ENCODE assay signal across 2 cellular contexts in the genomic region with DNA sequence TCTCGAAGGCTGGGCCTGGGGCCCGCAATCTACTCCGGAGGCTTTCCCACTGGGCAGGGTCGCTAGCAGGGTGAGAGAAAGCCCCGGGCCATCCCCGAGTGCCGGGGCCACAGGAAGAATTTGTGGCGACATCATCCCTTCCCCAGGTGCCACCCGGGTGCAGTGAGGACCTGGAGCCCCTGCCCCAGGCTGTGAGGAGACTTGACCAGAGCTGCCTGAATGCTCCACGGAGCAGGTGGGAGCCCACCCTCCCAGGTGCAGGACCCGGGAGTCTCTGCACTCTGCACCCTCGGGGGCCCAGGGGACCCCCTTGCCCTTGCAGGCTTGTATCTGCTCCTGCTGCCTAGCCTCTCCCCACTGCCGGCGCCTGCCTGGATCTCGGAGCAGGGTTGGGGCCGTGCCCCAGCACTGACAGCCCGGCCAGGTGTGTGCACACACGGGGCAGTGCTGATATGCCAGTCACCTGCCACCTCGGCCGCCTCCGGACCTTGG.
A peak's percentile ranks its signal among the peaks of the same experiment; 100 is the strongest.
TF ChIP-seq lines count a peak whose summit lies in the region.

No MANE protein-coding gene starts in this region.

TF ChIP-seq in HEK293, 187 proteins besides CTCF, POLR2A, EP300 and RAD21 (continued from another document and continues in another):
- TF ChIP-seq, protein P1, sequence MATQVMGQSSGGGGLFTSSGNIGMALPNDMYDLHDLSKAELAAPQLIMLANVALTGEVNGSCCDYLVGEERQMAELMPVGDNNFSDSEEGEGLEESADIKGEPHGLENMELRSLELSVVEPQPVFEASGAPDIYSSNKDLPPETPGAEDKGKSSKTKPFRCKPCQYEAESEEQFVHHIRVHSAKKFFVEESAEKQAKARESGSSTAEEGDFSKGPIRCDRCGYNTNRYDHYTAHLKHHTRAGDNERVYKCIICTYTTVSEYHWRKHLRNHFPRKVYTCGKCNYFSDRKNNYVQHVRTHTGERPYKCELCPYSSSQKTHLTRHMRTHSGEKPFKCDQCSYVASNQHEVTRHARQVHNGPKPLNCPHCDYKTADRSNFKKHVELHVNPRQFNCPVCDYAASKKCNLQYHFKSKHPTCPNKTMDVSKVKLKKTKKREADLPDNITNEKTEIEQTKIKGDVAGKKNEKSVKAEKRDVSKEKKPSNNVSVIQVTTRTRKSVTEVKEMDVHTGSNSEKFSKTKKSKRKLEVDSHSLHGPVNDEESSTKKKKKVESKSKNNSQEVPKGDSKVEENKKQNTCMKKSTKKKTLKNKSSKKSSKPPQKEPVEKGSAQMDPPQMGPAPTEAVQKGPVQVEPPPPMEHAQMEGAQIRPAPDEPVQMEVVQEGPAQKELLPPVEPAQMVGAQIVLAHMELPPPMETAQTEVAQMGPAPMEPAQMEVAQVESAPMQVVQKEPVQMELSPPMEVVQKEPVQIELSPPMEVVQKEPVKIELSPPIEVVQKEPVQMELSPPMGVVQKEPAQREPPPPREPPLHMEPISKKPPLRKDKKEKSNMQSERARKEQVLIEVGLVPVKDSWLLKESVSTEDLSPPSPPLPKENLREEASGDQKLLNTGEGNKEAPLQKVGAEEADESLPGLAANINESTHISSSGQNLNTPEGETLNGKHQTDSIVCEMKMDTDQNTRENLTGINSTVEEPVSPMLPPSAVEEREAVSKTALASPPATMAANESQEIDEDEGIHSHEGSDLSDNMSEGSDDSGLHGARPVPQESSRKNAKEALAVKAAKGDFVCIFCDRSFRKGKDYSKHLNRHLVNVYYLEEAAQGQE (tag by site-specific recombination; IDR thresholded peaks at IDR 0.05), result no peak
- no peak for TF ChIP-seq ZBTB49 (tag by site-specific recombination; IDR thresholded peaks at IDR 0.05; ENCODE audit: low read depth)
- no peak for TF ChIP-seq PRDM6 (tag by site-specific recombination; IDR thresholded peaks at IDR 0.05)
- no peak for TF ChIP-seq ZNF785 (tag by site-specific recombination; IDR thresholded peaks at IDR 0.05)
- no peak for TF ChIP-seq ZNF274 (IDR thresholded peaks at IDR 0.05; ENCODE audit: low read length)
- TF ChIP-seq ZNF274 (tag by site-specific recombination; IDR thresholded peaks at IDR 0.05; ENCODE audit: borderline replicate concordance), result no peak
- TF ChIP-seq ZSCAN30 (tag by site-specific recombination; IDR thresholded peaks at IDR 0.05), result peak; percentile 7; the same call in 1 of the 2 replicates
- TF ChIP-seq, protein P2, sequence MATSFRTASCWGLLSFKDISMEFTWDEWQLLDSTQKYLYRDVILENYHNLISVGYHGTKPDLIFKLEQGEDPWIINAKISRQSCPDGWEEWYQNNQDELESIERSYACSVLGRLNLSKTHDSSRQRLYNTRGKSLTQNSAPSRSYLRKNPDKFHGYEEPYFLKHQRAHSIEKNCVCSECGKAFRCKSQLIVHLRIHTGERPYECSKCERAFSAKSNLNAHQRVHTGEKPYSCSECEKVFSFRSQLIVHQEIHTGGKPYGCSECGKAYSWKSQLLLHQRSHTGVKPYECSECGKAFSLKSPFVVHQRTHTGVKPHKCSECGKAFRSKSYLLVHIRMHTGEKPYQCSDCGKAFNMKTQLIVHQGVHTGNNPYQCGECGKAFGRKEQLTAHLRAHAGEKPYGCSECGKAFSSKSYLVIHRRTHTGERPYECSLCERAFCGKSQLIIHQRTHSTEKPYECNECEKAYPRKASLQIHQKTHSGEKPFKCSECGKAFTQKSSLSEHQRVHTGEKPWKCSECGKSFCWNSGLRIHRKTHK (tag by site-specific recombination; IDR thresholded peaks at IDR 0.05), result no peak
- no peak for TF ChIP-seq ZNF776 (tag by site-specific recombination; IDR thresholded peaks at IDR 0.05; ENCODE audit: borderline replicate concordance)
- no peak for TF ChIP-seq ZNF37A (tag by site-specific recombination; IDR thresholded peaks at IDR 0.05)
- TF ChIP-seq MEIS1 (CRISPR knock-in tag; IDR thresholded peaks at IDR 0.05; ENCODE audit: borderline replicate concordance), result no peak
- peak; percentile 81 for TF ChIP-seq ZNF157 (tag by site-specific recombination; IDR thresholded peaks at IDR 0.05)
- TF ChIP-seq ZNF138 (tag by site-specific recombination; IDR thresholded peaks at IDR 0.05; ENCODE audit: borderline replicate concordance), result no peak
- TF ChIP-seq WT1 (tag by site-specific recombination; IDR thresholded peaks at IDR 0.05), result no peak

TF ChIP-seq in SK-N-SH, 30 proteins besides CTCF, POLR2A, EP300 and RAD21 (continued from another document):
- TF ChIP-seq, protein P3, sequence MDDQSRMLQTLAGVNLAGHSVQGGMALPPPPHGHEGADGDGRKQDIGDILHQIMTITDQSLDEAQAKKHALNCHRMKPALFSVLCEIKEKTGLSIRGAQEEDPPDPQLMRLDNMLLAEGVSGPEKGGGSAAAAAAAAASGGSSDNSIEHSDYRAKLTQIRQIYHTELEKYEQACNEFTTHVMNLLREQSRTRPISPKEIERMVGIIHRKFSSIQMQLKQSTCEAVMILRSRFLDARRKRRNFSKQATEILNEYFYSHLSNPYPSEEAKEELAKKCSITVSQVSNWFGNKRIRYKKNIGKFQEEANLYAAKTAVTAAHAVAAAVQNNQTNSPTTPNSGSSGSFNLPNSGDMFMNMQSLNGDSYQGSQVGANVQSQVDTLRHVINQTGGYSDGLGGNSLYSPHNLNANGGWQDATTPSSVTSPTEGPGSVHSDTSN (IDR thresholded peaks at IDR 0.05), result no peak
- TF ChIP-seq CHD2 (IDR thresholded peaks at IDR 0.05; ENCODE audit: low read length, partially characterized antibody), result no peak
- TF ChIP-seq YY1 (IDR thresholded peaks at IDR 0.05; ENCODE audit: low read depth), result no peak
- no peak for TF ChIP-seq SIN3A (IDR thresholded peaks at IDR 0.05; ENCODE audit: borderline replicate concordance, low read depth, low read length)
- TF ChIP-seq GATA2 (CRISPR knock-in tag; IDR thresholded peaks at IDR 0.05), result no peak
- no peak for TF ChIP-seq MXI1 (IDR thresholded peaks at IDR 0.05; ENCODE audit: low read depth, low read length)
- no peak for TF ChIP-seq RCOR1 (IDR thresholded peaks at IDR 0.05; ENCODE audit: low read length)
- no peak for TF ChIP-seq USF1 (IDR thresholded peaks at IDR 0.05; ENCODE audit: borderline replicate concordance, low read depth)
- TF ChIP-seq, protein P1 (IDR thresholded peaks at IDR 0.05; ENCODE audit: low read depth, low read length), result no peak
- TF ChIP-seq RFX5 (IDR thresholded peaks at IDR 0.05; ENCODE audit: low read length), result no peak
